ENCODE assay signal across 1 cellular context in the genomic region with DNA sequence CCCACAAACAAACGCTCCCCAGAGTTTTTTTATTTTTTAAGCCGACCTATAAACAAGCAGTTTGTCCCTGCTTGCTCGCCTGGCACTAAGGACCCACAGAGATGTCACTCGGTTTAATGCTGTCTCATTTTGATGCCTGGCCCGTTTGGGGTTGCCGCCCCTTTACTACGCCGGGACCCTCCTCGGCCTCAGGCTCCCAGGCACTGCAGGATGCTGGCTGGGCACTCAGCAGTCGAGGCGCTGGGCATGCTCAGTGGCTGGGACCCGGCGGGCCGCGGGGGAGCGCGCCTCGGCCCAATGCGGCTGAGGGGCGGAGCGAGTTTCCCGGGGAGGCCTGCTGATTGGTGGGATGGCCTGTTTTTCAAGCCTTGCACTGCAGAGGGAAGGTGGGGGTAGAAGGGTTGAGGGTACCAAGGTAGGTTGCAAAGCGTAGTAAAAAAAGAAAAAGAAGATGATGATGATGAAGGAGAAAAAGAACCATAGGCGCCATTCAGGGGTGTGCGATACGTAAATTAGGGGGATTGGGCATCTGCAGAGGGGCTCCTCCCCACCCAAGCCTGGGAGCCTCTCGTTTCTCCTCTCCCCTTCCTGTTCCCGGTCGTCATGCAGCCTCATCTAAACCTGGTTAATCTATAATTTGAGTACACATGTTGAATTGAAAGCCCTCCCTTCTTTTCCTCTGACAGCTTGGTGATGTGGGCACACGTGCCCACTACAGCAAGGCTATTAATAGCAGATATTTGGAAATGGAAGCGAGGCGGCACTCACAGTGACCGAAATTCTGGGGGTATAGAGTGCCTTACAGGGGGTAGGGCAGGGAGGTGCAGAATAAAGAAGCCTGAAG.
TF ChIP-seq lines count a peak whose summit lies in the region.

No MANE protein-coding gene starts in this region.

TF ChIP-seq in HepG2, 621 proteins besides CTCF, POLR2A, EP300 and RAD21 (continued from another document and continues in another):
- TF ChIP-seq, protein P1, sequence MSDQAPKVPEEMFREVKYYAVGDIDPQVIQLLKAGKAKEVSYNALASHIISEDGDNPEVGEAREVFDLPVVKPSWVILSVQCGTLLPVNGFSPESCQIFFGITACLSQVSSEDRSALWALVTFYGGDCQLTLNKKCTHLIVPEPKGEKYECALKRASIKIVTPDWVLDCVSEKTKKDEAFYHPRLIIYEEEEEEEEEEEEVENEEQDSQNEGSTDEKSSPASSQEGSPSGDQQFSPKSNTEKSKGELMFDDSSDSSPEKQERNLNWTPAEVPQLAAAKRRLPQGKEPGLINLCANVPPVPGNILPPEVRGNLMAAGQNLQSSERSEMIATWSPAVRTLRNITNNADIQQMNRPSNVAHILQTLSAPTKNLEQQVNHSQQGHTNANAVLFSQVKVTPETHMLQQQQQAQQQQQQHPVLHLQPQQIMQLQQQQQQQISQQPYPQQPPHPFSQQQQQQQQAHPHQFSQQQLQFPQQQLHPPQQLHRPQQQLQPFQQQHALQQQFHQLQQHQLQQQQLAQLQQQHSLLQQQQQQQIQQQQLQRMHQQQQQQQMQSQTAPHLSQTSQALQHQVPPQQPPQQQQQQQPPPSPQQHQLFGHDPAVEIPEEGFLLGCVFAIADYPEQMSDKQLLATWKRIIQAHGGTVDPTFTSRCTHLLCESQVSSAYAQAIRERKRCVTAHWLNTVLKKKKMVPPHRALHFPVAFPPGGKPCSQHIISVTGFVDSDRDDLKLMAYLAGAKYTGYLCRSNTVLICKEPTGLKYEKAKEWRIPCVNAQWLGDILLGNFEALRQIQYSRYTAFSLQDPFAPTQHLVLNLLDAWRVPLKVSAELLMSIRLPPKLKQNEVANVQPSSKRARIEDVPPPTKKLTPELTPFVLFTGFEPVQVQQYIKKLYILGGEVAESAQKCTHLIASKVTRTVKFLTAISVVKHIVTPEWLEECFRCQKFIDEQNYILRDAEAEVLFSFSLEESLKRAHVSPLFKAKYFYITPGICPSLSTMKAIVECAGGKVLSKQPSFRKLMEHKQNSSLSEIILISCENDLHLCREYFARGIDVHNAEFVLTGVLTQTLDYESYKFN (CRISPR knock-in tag; conservative IDR thresholded peaks at IDR 0.05), result no peak
- TF ChIP-seq ZNF205 (CRISPR knock-in tag; IDR thresholded peaks at IDR 0.05), result no peak
- TF ChIP-seq ZNF749 (CRISPR knock-in tag; IDR thresholded peaks at IDR 0.05; ENCODE audit: borderline replicate concordance), result 0 out of 2 replicates have a peak, but pooled peaks have one; percentile 6
- no peak for TF ChIP-seq HMG20B (CRISPR knock-in tag; conservative IDR thresholded peaks at IDR 0.05)
- TF ChIP-seq ZSCAN21 (CRISPR knock-in tag; IDR thresholded peaks at IDR 0.05; ENCODE audit: borderline replicate concordance), result 0 out of 2 replicates have a peak, but pooled peaks have one; percentile 18
- peak; percentile 99 for TF ChIP-seq TGIF2 (CRISPR knock-in tag; IDR thresholded peaks at IDR 0.05)
- TF ChIP-seq, protein P2, sequence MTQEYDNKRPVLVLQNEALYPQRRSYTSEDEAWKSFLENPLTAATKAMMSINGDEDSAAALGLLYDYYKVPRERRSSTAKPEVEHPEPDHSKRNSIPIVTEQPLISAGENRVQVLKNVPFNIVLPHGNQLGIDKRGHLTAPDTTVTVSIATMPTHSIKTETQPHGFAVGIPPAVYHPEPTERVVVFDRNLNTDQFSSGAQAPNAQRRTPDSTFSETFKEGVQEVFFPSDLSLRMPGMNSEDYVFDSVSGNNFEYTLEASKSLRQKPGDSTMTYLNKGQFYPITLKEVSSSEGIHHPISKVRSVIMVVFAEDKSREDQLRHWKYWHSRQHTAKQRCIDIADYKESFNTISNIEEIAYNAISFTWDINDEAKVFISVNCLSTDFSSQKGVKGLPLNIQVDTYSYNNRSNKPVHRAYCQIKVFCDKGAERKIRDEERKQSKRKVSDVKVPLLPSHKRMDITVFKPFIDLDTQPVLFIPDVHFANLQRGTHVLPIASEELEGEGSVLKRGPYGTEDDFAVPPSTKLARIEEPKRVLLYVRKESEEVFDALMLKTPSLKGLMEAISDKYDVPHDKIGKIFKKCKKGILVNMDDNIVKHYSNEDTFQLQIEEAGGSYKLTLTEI (CRISPR knock-in tag; conservative IDR thresholded peaks at IDR 0.05), result no peak
- TF ChIP-seq, protein P3, sequence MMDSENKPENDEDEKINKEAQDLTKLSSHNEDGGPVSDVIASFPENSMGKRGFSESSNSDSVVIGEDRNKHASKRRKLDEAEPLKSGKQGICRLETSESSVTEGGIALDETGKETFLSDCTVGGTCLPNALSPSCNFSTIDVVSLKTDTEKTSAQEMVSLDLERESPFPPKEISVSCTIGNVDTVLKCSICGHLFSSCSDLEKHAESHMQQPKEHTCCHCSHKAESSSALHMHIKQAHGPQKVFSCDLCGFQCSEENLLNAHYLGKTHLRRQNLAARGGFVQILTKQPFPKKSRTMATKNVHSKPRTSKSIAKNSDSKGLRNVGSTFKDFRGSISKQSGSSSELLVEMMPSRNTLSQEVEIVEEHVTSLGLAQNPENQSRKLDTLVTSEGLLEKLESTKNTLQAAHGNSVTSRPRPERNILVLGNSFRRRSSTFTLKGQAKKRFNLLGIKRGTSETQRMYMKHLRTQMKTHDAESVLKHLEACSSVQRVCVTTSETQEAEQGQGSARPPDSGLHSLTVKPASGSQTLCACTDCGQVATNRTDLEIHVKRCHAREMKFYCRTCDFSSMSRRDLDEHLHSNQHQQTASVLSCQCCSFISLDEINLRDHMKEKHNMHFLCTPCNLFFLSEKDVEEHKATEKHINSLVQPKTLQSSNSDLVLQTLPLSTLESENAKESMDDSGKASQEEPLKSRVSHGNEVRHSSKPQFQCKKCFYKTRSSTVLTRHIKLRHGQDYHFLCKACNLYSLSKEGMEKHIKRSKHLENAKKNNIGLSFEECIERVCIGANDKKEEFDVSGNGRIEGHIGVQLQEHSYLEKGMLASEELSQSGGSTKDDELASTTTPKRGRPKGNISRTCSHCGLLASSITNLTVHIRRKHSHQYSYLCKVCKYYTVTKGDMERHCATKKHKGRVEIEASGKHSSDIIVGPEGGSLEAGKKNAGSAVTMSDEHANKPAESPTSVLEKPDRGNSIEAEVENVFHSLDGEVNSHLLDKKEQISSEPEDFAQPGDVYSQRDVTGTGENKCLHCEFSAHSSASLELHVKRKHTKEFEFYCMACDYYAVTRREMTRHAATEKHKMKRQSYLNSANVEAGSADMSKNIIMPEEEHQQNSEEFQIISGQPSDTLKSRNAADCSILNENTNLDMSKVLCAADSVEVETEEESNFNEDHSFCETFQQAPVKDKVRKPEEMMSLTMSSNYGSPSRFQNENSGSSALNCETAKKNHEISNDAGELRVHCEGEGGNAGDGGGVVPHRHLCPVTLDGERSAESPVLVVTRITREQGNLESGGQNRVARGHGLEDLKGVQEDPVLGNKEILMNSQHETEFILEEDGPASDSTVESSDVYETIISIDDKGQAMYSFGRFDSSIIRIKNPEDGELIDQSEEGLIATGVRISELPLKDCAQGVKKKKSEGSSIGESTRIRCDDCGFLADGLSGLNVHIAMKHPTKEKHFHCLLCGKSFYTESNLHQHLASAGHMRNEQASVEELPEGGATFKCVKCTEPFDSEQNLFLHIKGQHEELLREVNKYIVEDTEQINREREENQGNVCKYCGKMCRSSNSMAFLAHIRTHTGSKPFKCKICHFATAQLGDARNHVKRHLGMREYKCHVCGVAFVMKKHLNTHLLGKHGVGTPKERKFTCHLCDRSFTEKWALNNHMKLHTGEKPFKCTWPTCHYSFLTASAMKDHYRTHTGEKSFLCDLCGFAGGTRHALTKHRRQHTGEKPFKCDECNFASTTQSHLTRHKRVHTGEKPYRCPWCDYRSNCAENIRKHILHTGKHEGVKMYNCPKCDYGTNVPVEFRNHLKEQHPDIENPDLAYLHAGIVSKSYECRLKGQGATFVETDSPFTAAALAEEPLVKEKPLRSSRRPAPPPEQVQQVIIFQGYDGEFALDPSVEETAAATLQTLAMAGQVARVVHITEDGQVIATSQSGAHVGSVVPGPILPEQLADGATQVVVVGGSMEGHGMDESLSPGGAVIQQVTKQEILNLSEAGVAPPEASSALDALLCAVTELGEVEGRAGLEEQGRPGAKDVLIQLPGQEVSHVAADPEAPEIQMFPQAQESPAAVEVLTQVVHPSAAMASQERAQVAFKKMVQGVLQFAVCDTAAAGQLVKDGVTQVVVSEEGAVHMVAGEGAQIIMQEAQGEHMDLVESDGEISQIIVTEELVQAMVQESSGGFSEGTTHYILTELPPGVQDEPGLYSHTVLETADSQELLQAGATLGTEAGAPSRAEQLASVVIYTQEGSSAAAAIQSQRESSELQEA (CRISPR knock-in tag; IDR thresholded peaks at IDR 0.05; ENCODE audit: not compliant biosample characterization), result no peak
- peak; percentile 72 for TF ChIP-seq ZBTB38 (CRISPR knock-in tag; IDR thresholded peaks at IDR 0.05)
- TF ChIP-seq HOXA3 (CRISPR knock-in tag; IDR thresholded peaks at IDR 0.05), result no peak
- TF ChIP-seq PHF21A (CRISPR knock-in tag; IDR thresholded peaks at IDR 0.05), result no peak
- TF ChIP-seq ZNF777 (CRISPR knock-in tag; IDR thresholded peaks at IDR 0.05), result no peak
- TF ChIP-seq ZMYM4 (CRISPR knock-in tag; IDR thresholded peaks at IDR 0.05), result peak; percentile 31; the same call in 1 of the 2 replicates
- TF ChIP-seq CCAR2 (optimal IDR thresholded peaks at IDR 0.05; ENCODE audit: low read depth, low read length), result no peak
- TF ChIP-seq, protein P4, sequence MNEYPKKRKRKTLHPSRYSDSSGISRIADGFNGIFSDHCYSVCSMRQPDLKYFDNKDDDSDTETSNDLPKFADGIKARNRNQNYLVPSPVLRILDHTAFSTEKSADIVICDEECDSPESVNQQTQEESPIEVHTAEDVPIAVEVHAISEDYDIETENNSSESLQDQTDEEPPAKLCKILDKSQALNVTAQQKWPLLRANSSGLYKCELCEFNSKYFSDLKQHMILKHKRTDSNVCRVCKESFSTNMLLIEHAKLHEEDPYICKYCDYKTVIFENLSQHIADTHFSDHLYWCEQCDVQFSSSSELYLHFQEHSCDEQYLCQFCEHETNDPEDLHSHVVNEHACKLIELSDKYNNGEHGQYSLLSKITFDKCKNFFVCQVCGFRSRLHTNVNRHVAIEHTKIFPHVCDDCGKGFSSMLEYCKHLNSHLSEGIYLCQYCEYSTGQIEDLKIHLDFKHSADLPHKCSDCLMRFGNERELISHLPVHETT (CRISPR knock-in tag; conservative IDR thresholded peaks at IDR 0.05), result no peak; the same call in 1 of the 2 replicates
- TF ChIP-seq SMARCE1 (IDR thresholded peaks at IDR 0.05; ENCODE audit: borderline replicate concordance), result no peak
- 0 out of 2 replicates have a peak, but pooled peaks have one; percentile 20 for TF ChIP-seq KDM3A (CRISPR knock-in tag; IDR thresholded peaks at IDR 0.05; ENCODE audit: low read depth)
- no peak for TF ChIP-seq ZNF644 (CRISPR knock-in tag; IDR thresholded peaks at IDR 0.05; ENCODE audit: low read depth)
- peak; percentile 5; the same call in 1 of the 2 replicates for TF ChIP-seq MIXL1 (CRISPR knock-in tag; IDR thresholded peaks at IDR 0.05)
- TF ChIP-seq ZNF781 (CRISPR knock-in tag; IDR thresholded peaks at IDR 0.05; ENCODE audit: borderline replicate concordance, not compliant biosample characterization), result no peak
- TF ChIP-seq, protein P5, sequence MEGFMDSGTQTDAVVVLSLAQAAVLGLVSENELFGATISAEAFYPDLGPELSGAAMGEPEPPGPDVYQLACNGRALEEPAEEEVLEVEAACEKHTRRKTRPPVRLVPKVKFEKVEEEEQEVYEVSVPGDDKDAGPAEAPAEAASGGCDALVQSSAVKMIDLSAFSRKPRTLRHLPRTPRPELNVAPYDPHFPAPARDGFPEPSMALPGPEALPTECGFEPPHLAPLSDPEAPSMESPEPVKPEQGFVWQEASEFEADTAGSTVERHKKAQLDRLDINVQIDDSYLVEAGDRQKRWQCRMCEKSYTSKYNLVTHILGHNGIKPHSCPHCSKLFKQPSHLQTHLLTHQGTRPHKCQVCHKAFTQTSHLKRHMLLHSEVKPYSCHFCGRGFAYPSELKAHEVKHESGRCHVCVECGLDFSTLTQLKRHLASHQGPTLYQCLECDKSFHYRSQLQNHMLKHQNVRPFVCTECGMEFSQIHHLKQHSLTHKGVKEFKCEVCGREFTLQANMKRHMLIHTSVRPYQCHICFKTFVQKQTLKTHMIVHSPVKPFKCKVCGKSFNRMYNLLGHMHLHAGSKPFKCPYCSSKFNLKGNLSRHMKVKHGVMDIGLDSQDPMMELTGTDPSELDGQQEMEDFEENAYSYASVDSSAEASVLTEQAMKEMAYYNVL (CRISPR knock-in tag; IDR thresholded peaks at IDR 0.05; ENCODE audit: borderline replicate concordance), result no peak
- TF ChIP-seq NR2F2 (IDR thresholded peaks at IDR 0.05; ENCODE audit: borderline replicate concordance, low read depth), result no peak
- TF ChIP-seq, protein P6, sequence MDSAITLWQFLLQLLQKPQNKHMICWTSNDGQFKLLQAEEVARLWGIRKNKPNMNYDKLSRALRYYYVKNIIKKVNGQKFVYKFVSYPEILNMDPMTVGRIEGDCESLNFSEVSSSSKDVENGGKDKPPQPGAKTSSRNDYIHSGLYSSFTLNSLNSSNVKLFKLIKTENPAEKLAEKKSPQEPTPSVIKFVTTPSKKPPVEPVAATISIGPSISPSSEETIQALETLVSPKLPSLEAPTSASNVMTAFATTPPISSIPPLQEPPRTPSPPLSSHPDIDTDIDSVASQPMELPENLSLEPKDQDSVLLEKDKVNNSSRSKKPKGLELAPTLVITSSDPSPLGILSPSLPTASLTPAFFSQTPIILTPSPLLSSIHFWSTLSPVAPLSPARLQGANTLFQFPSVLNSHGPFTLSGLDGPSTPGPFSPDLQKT (CRISPR knock-in tag; IDR thresholded peaks at IDR 0.05; ENCODE audit: borderline replicate concordance), result no peak
- TF ChIP-seq, protein P7, sequence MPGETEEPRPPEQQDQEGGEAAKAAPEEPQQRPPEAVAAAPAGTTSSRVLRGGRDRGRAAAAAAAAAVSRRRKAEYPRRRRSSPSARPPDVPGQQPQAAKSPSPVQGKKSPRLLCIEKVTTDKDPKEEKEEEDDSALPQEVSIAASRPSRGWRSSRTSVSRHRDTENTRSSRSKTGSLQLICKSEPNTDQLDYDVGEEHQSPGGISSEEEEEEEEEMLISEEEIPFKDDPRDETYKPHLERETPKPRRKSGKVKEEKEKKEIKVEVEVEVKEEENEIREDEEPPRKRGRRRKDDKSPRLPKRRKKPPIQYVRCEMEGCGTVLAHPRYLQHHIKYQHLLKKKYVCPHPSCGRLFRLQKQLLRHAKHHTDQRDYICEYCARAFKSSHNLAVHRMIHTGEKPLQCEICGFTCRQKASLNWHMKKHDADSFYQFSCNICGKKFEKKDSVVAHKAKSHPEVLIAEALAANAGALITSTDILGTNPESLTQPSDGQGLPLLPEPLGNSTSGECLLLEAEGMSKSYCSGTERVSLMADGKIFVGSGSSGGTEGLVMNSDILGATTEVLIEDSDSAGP (CRISPR knock-in tag; IDR thresholded peaks at IDR 0.05; ENCODE audit: borderline replicate concordance), result peak; percentile 86; the same call in 1 of the 2 replicates
- TF ChIP-seq BHLHE40 (IDR thresholded peaks at IDR 0.05; ENCODE audit: low read length), result peak; percentile 85
- TF ChIP-seq PAWR (CRISPR knock-in tag; IDR thresholded peaks at IDR 0.05; ENCODE audit: borderline replicate concordance), result no peak
- TF ChIP-seq ZNF674 (CRISPR knock-in tag; IDR thresholded peaks at IDR 0.05; ENCODE audit: low read depth), result no peak
- TF ChIP-seq, protein P8, sequence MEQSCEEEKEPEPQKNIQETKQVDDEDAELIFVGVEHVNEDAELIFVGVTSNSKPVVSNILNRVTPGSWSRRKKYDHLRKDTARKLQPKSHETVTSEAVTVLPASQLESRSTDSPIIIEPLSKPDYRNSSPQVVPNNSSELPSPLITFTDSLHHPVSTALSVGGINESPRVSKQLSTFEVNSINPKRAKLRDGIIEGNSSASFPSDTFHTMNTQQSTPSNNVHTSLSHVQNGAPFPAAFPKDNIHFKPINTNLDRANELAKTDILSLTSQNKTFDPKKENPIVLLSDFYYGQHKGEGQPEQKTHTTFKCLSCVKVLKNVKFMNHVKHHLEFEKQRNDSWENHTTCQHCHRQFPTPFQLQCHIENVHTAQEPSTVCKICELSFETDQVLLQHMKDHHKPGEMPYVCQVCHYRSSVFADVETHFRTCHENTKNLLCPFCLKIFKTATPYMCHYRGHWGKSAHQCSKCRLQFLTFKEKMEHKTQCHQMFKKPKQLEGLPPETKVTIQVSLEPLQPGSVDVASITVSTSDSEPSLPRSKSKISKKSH (CRISPR knock-in tag; IDR thresholded peaks at IDR 0.05; ENCODE audit: borderline replicate concordance), result 0 out of 2 replicates have a peak, but pooled peaks have one; percentile 47
- TF ChIP-seq NRL (CRISPR knock-in tag; IDR thresholded peaks at IDR 0.05; ENCODE audit: borderline replicate concordance), result peak; percentile 57; the same call in 1 of the 2 replicates
